12 cellular contexts compared by ENCODE assay signal in genomic region chr6:155317186-155317585, GRCh38. TPM values are rescaled to one million over a fixed set of nuclear protein-coding genes. Genes with fewer than 3 reads are reported as not detected.
DNase-seq lines count a peak whose midpoint lies in the region; ATAC-seq and TF ChIP-seq lines count a peak whose summit lies in the region.
"Had no signal": no experiment of that assay in that cellular context is flagged by ENCODE, and none has a peak within 500 bp of the region (broad histone marks: within the 10 kb centered on the region; RNA-seq: fewer than 3 reads in every experiment).

No MANE protein-coding gene starts in this region.

- POLR2A ChIA-PET in HCT116 (lab: Charles Lee): no interaction called here

- TF ChIP-seq RAD21 in HCT116 (IDR thresholded peaks at IDR 0.05; ENCODE audit: low read depth): 0 out of 2 replicates have a peak, but pooled peaks have one; percentile 13

- CTCF ChIA-PET in HCT116 (lab: Charles Lee): interaction anchor here (0.8 to 1.9 kb wide), 6 partner anchors 10 to 449 kb away, joined by 3 to 5 read pairs (median 3); no protein-coding TSS in a partner anchor

- H3K27ac ChIP-seq in C4-2B (no peak overlapping the region), HCT116 (ENCODE audit: low read depth, low read length) (no peak overlapping the region), lower lobe of right lung (no peak overlapping the region), adrenal gland (no peak overlapping the region)

- H4K20me1 ChIP-seq in HCT116 (ENCODE audit: insufficient read depth): no peaks in the 10 kb centered on the region

- peaks cover 16% of the 10 kb centered on the region for H3K79me2 ChIP-seq in HCT116 (ENCODE audit: insufficient read depth, low read length)

- H3K27me3 ChIP-seq in HCT116 (ENCODE audit: insufficient read depth, low read length): no peaks in the 10 kb centered on the region
- H3K27me3 ChIP-seq in lower lobe of right lung (ENCODE audit: low read depth): no peaks in the 10 kb centered on the region
- no peaks in the 10 kb centered on the region for H3K27me3 ChIP-seq in adrenal gland

- peak; percentile 38 for TF ChIP-seq CTCF in C4-2B (conservative IDR thresholded peaks at IDR 0.05)
- TF ChIP-seq CTCF in HCT116 (IDR thresholded peaks at IDR 0.05 in 2 of 3, conservative IDR thresholded peaks at IDR 0.05 in 1 of 3; ENCODE audit: borderline replicate concordance in 1 of 3, insufficient read depth in 1 of 3, low read depth in 2 of 3, low read length in 2 of 3): peak in 2 of 3 experiments; percentile 7 to 23; a peak in 2 of 6 replicates
- TF ChIP-seq CTCF in lower lobe of right lung (IDR thresholded peaks at IDR 0.05): peak; percentile 16
- TF ChIP-seq CTCF in adrenal gland (IDR thresholded peaks at IDR 0.05): peak in 2 of 6 experiments; percentile 25

- WGBS in adrenal gland, 4 donors: 87 to 97% (median 94%) methylated on average over 1 of the region's 1 CpG

- DNase-seq in HCT116 (ENCODE audit: low read depth, low spot score): no peak
- peak; percentile 8 for DNase-seq in amniotic stem cell (lab: John Stamatoyannopoulos, UW)
- no peak for DNase-seq in lower lobe of right lung
- no peak for DNase-seq in stimulated activated naive CD8-positive, alpha-beta T cell treated with anti-CD3 and anti-CD28 coated beads, Interleukin-15, Interleukin-2, amounts not matched to agents 100 U/mL and 50 U/mL, for 24 hours
- DNase-seq in DMS153 (lab: John Stamatoyannopoulos, UW): no peak
- no peak for DNase-seq in adrenal gland
- DNase-seq: activated T-cell treated with anti-CD3 and anti-CD28 coated beads for 4 hours, aorta, NCI-H2081, right cardiac atrium had no signal

- no peak for TF ChIP-seq POLR2A in HCT116 (IDR thresholded peaks at IDR 0.05; ENCODE audit: borderline replicate concordance, extremely low read depth, insufficient read depth, insufficient read length)
- no peak for TF ChIP-seq POLR2A in adrenal gland (IDR thresholded peaks at IDR 0.05)

- H3K36me3 ChIP-seq in HCT116 (ENCODE audit: control insufficient read depth in 1 of 2, insufficient read depth in 2 of 2, low read length in 2 of 2): no peaks in the 10 kb centered on the region
- no peaks in the 10 kb centered on the region for H3K36me3 ChIP-seq in lower lobe of right lung
- no peaks in the 10 kb centered on the region for H3K36me3 ChIP-seq in adrenal gland (replicated peaks in 1 of 2)

- H3K9me2 ChIP-seq in HCT116 (ENCODE audit: insufficient read depth): no peaks in the 10 kb centered on the region

- no peak overlapping the region for H3K9ac ChIP-seq in HCT116 (ENCODE audit: low read length)

- intact Hi-C loops in HCT116 (cut with micrococcal nuclease) (loop anchor here (5.0 kb wide), 2 partner anchors 140 to 640 kb away; no protein-coding TSS in a partner anchor), lower lobe of right lung (cut with DNase I) (no loop called here), adrenal gland (cut with DNase I) (loop anchor here in 1 of 2 donors (10.0 kb wide), 1 partner anchor 142 kb away; no protein-coding TSS in a partner anchor)

- H3K4me1 ChIP-seq in HCT116 (ENCODE audit: control insufficient read depth in 1 of 2, insufficient read depth in 2 of 2, low read length in 2 of 2) (peaks cover 5 to 9% of the 10 kb centered on the region in 2 experiments; a peak in 3 of 4 replicates), lower lobe of right lung (peaks cover 14% of the 10 kb centered on the region), adrenal gland (replicated peaks in 1 of 2) (peaks cover 0 to 23% of the 10 kb centered on the region in 2 donors)

- no TSS peak for BruUV-seq in HCT116 (replicated peaks; lab: Mats Ljungman, UMichigan)

- H3K4me3 ChIP-seq in HCT116 (replicated peaks in 1 of 2; ENCODE audit: low read depth in 1 of 2, low read length in 2 of 2) (no peak overlapping the region), lower lobe of right lung (no peak overlapping the region), adrenal gland (no peak overlapping the region)

- RAD21 ChIA-PET in HCT116 (lab: Charles Lee; ENCODE audit: low non-redundant PET in 1 of 2, low total read pairs in 2 of 2, uncharacterized antibody in 2 of 2, unreplicated experiment in 2 of 2): no interaction called here

- H3K9me3 ChIP-seq in HCT116 (ENCODE audit: control insufficient read depth in 1 of 2, insufficient read depth in 1 of 2, low read depth in 1 of 2, low read length in 2 of 2): no peaks in the 10 kb centered on the region
- H3K9me3 ChIP-seq in lower lobe of right lung: no peaks in the 10 kb centered on the region
- no peaks in the 10 kb centered on the region for H3K9me3 ChIP-seq in adrenal gland (replicated peaks in 1 of 3)

- H3K4me2 ChIP-seq in HCT116 (ENCODE audit: low read length): no peak overlapping the region

- peak overlapping the region; percentile 30 for H2AFZ ChIP-seq in HCT116 (ENCODE audit: low read depth, low read length, poor library complexity, severe bottlenecking)

- ATAC-seq in HCT116 (no peak), lower lobe of right lung (no peak)
- no peak for ATAC-seq in stimulated activated naive CD8-positive, alpha-beta T cell treated with anti-CD3 and anti-CD28 coated beads, Interleukin-15, Interleukin-2, amounts not matched to agents 100 U/mL and 50 U/mL, for 24 hours
- ATAC-seq: right cardiac atrium, Right ventricle myocardium inferior had no signal

TF ChIP-seq in HCT116, 20 proteins besides CTCF, POLR2A, EP300 and RAD21:
- no peak for TF ChIP-seq CBX3 (IDR thresholded peaks at IDR 0.05; ENCODE audit: low read depth)
- TF ChIP-seq MAX (IDR thresholded peaks at IDR 0.05): no peak
- TF ChIP-seq YY1 (IDR thresholded peaks at IDR 0.05; ENCODE audit: extremely low read depth, insufficient replicate concordance, low read depth, low read length): no peak
- no peak for TF ChIP-seq FOSL1 (IDR thresholded peaks at IDR 0.05; ENCODE audit: low read depth)
- no peak for TF ChIP-seq SRF (IDR thresholded peaks at IDR 0.05; ENCODE audit: low read depth)
- TF ChIP-seq REST (IDR thresholded peaks at IDR 0.05; ENCODE audit: low read depth): no peak
- TF ChIP-seq EZH2 (IDR thresholded peaks at IDR 0.05): no peak
- no peak for TF ChIP-seq JUND (IDR thresholded peaks at IDR 0.05)
- no peak for TF ChIP-seq ELF1 (IDR thresholded peaks at IDR 0.05; ENCODE audit: borderline replicate concordance, low read depth)
- TF ChIP-seq SP1 (IDR thresholded peaks at IDR 0.05; ENCODE audit: low read depth): no peak

RNA-seq across cellular contexts. Expression of gene TFB1M, which starts 2.9 kb away (rescaled TPM):
- total RNA-seq in HCT116 (2021; ENCODE audit: unreplicated experiment): 43.8 TPM
- 22.3 and 23.1 TPM in 2 replicates for polyA plus RNA-seq in HCT116 (2012)
- 20.6 TPM for total RNA-seq in lower lobe of right lung
- 10 to 100 TPM; 17.1 to 55.9 (median 47.1) TPM for total RNA-seq in adrenal gland
- 10 to 100 TPM; 17.4 to 74.8 (median 49.5) TPM for polyA plus RNA-seq in adrenal gland

RNA-seq across cellular contexts. Expression of gene CLDN20, which starts 53.4 kb away (rescaled TPM):
- total RNA-seq in HCT116 (2021; ENCODE audit: unreplicated experiment) (not detected), lower lobe of right lung (not detected), adrenal gland (not detected)
- polyA plus RNA-seq in HCT116 (2012): 0.39 and 0.55 TPM in 2 replicates
- polyA plus RNA-seq in adrenal gland: not detected
- total RNA-seq: aorta, right cardiac atrium had no signal
- polyA plus RNA-seq: aorta, right cardiac atrium had no signal
